In genomic region chr10:101818119-101818957, GRCh38 we compare ENCODE assay signal across 1 cellular context.
A peak's percentile ranks its signal among the peaks of the same experiment; 100 is the strongest.
TF ChIP-seq lines count a peak whose summit lies in the region.

Gene OGA (minus strand): TSS chr10:101818444. CDS start chr10:101818022, 422 bp downstream.

TF ChIP-seq in HEK293, 187 proteins besides CTCF, POLR2A, EP300 and RAD21 (continued from another document):
- TF ChIP-seq ZNF518A (tag by site-specific recombination; conservative IDR thresholded peaks at IDR 0.05; ENCODE audit: low read depth) (peak; percentile 30; the same call in 1 of the 2 replicates), KLF9 (tag by site-specific recombination; IDR thresholded peaks at IDR 0.05; ENCODE audit: low read depth) (peak; percentile 54; the same call in 1 of the 2 replicates), KLF1 (tag by site-specific recombination; IDR thresholded peaks at IDR 0.05) (peak; percentile 58; the same call in 1 of the 2 replicates), ZNF596 (tag by site-specific recombination; IDR thresholded peaks at IDR 0.05) (peak; percentile 39; the same call in 1 of the 2 replicates), EGR2 (tag by site-specific recombination; IDR thresholded peaks at IDR 0.05; ENCODE audit: low read depth) (peak; percentile 61; the same call in 1 of the 2 replicates), ZNF341 (tag by site-specific recombination; IDR thresholded peaks at IDR 0.05; ENCODE audit: low read depth) (peak; percentile 95), KLF10 (tag by site-specific recombination; IDR thresholded peaks at IDR 0.05) (peak; percentile 42; the same call in 1 of the 2 replicates), ZNF366 (tag by site-specific recombination; conservative IDR thresholded peaks at IDR 0.05) (peak; percentile 100), SP2 (tag by site-specific recombination; IDR thresholded peaks at IDR 0.05) (peak; percentile 95), ZNF121 (tag by site-specific recombination; IDR thresholded peaks at IDR 0.05) (0 out of 2 replicates have a peak, but pooled peaks have one; percentile 8), ZNF707 (tag by site-specific recombination; IDR thresholded peaks at IDR 0.05) (no peak), ZNF335 (tag by site-specific recombination; conservative IDR thresholded peaks at IDR 0.05) (peak; percentile 56), ZNF423 (tag by site-specific recombination; IDR thresholded peaks at IDR 0.05) (peak; percentile 31; the same call in 1 of the 2 replicates), ZNF394 (tag by site-specific recombination; IDR thresholded peaks at IDR 0.05; ENCODE audit: borderline replicate concordance) (peak; percentile 39; the same call in 1 of the 2 replicates), GFI1B (tag by site-specific recombination; IDR thresholded peaks at IDR 0.05) (no peak), KLF16 (tag by site-specific recombination; IDR thresholded peaks at IDR 0.05) (peak; percentile 93; the same call in 1 of the 2 replicates), ZNF2 (tag by site-specific recombination; IDR thresholded peaks at IDR 0.05) (peak; percentile 84; the same call in 1 of the 2 replicates), ZXDB (tag by site-specific recombination; IDR thresholded peaks at IDR 0.05) (peak; percentile 86), ZBTB6 (tag by site-specific recombination; IDR thresholded peaks at IDR 0.05) (no peak), ZNF138 (tag by site-specific recombination; IDR thresholded peaks at IDR 0.05; ENCODE audit: borderline replicate concordance) (no peak), SP7 (tag by site-specific recombination; IDR thresholded peaks at IDR 0.05) (peak; percentile 82), ZBTB11 (tag by site-specific recombination; conservative IDR thresholded peaks at IDR 0.05; ENCODE audit: low read depth) (peak; percentile 88), ZNF580 (tag by site-specific recombination; IDR thresholded peaks at IDR 0.05) (peak; percentile 47; the same call in 1 of the 2 replicates), ZNF140 (tag by site-specific recombination; IDR thresholded peaks at IDR 0.05) (no peak), ZNF561 (tag by site-specific recombination; IDR thresholded peaks at IDR 0.05; ENCODE audit: borderline replicate concordance) (peak; percentile 95; the same call in 1 of the 2 replicates), FEZF1 (tag by site-specific recombination; IDR thresholded peaks at IDR 0.05) (peak; percentile 83), ZBTB48 (tag by site-specific recombination; IDR thresholded peaks at IDR 0.05) (peak; percentile 81; the same call in 1 of the 2 replicates), PBX3 (CRISPR knock-in tag; IDR thresholded peaks at IDR 0.05) (no peak), ZNF677 (tag by site-specific recombination; IDR thresholded peaks at IDR 0.05) (no peak), ZNF24 (tag by site-specific recombination; IDR thresholded peaks at IDR 0.05) (peak; percentile 99; the same call in 1 of the 2 replicates)
- TF ChIP-seq, protein P1, sequence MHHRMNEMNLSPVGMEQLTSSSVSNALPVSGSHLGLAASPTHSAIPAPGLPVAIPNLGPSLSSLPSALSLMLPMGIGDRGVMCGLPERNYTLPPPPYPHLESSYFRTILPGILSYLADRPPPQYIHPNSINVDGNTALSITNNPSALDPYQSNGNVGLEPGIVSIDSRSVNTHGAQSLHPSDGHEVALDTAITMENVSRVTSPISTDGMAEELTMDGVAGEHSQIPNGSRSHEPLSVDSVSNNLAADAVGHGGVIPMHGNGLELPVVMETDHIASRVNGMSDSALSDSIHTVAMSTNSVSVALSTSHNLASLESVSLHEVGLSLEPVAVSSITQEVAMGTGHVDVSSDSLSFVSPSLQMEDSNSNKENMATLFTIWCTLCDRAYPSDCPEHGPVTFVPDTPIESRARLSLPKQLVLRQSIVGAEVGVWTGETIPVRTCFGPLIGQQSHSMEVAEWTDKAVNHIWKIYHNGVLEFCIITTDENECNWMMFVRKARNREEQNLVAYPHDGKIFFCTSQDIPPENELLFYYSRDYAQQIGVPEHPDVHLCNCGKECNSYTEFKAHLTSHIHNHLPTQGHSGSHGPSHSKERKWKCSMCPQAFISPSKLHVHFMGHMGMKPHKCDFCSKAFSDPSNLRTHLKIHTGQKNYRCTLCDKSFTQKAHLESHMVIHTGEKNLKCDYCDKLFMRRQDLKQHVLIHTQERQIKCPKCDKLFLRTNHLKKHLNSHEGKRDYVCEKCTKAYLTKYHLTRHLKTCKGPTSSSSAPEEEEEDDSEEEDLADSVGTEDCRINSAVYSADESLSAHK (tag by site-specific recombination; IDR thresholded peaks at IDR 0.05), result no peak; the same call in 1 of the 2 replicates
- TF ChIP-seq, protein P2, sequence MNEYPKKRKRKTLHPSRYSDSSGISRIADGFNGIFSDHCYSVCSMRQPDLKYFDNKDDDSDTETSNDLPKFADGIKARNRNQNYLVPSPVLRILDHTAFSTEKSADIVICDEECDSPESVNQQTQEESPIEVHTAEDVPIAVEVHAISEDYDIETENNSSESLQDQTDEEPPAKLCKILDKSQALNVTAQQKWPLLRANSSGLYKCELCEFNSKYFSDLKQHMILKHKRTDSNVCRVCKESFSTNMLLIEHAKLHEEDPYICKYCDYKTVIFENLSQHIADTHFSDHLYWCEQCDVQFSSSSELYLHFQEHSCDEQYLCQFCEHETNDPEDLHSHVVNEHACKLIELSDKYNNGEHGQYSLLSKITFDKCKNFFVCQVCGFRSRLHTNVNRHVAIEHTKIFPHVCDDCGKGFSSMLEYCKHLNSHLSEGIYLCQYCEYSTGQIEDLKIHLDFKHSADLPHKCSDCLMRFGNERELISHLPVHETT (tag by site-specific recombination; IDR thresholded peaks at IDR 0.05), result 0 out of 2 replicates have a peak, but pooled peaks have one; percentile 65
- TF ChIP-seq, protein P3, sequence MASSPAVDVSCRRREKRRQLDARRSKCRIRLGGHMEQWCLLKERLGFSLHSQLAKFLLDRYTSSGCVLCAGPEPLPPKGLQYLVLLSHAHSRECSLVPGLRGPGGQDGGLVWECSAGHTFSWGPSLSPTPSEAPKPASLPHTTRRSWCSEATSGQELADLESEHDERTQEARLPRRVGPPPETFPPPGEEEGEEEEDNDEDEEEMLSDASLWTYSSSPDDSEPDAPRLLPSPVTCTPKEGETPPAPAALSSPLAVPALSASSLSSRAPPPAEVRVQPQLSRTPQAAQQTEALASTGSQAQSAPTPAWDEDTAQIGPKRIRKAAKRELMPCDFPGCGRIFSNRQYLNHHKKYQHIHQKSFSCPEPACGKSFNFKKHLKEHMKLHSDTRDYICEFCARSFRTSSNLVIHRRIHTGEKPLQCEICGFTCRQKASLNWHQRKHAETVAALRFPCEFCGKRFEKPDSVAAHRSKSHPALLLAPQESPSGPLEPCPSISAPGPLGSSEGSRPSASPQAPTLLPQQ (tag by site-specific recombination; IDR thresholded peaks at IDR 0.05), result peak; percentile 56; the same call in 1 of the 2 replicates
